In the genomic region with DNA sequence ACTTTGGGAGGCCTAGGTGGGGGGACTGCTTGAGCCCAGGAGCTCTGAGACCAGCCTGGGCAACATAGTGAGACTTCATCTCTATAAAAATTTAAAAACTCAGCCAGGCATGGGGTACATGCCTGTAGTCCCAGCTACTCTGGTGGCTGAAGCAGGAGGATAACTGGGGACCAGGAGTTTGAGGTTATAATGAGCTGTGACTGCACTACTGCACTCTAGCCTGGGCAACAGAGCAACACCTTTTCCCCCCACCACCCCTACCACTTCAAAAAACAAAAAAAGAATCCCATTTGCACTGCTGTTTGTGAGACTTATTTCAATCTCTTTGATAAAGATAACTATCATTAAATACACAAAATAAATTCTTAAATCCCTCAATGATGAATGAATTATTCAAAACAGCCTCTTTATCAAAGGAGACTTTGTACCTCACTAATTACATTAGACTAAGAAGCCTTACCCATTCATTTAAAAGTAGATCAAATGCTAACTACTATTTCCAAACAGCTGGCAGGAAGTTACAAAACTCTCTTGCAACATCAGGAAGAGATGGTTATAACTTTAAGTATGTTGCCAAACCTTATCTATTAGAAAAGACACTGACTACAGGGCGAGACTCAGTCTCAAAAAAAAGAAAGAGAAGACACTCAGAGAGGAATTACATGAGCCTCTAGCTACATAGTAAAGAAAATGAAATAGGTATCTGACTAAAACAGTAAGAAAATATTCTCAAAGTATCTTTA, we compare ENCODE assay signal across 10 cellular contexts. TPM values are rescaled to one million over a fixed set of nuclear protein-coding genes. Genes with fewer than 3 reads are reported as not detected.
DNase-seq lines count a peak whose midpoint lies in the region; ATAC-seq, FAIRE-seq and TF ChIP-seq lines count a peak whose summit lies in the region.
"Had no signal": no experiment of that assay in that cellular context is flagged by ENCODE, and none has a peak within 500 bp of the region (broad histone marks: within the 10 kb centered on the region; RNA-seq: fewer than 3 reads in every experiment).

No MANE protein-coding gene starts in this region.

- H3K4me1 Mint-ChIP-seq in nephron, result peaks cover 17% of the 10 kb centered on the region
- peaks cover 35% of the 10 kb centered on the region for H3K4me1 Mint-ChIP-seq in stimulated activated effector memory CD8-positive, alpha-beta T cell treated with anti-CD3 and anti-CD28 coated beads, Interleukin-12 subunit alpha, Interleukin-12 subunit beta, amount 100 ng/mL, for 72 hours

- no TSS peak for BruUV-seq in endothelial cell of umbilical vein (replicated peaks; lab: Mats Ljungman, UMichigan)

- TF ChIP-seq EP300 in suprapubic skin (IDR thresholded peaks at IDR 0.05), result no peak

- TF ChIP-seq CTCF in DND-41 (IDR thresholded peaks at IDR 0.05; ENCODE audit: borderline replicate concordance, extremely low read depth, low read length, poor library complexity, severe bottlenecking), result no peak
- no peak for TF ChIP-seq CTCF in endothelial cell of umbilical vein (IDR thresholded peaks at IDR 0.05; ENCODE audit: extremely low read depth in 1 of 2, insufficient read depth in 1 of 2, low read depth in 1 of 2, low read length in 2 of 2)
- TF ChIP-seq CTCF in nephron (IDR thresholded peaks at IDR 0.05; ENCODE audit: unreplicated experiment in 3 of 3), result no peak
- TF ChIP-seq CTCF in suprapubic skin (IDR thresholded peaks at IDR 0.05), result no peak

- H3K27ac Mint-ChIP-seq in nephron, result peak overlapping the region in 2 of 3 experiments; percentile 10 to 45
- no peak overlapping the region for H3K27ac Mint-ChIP-seq in stimulated activated effector memory CD8-positive, alpha-beta T cell treated with anti-CD3 and anti-CD28 coated beads, Interleukin-12 subunit alpha, Interleukin-12 subunit beta, amount 100 ng/mL, for 72 hours

- dilution Hi-C loops in endothelial cell of umbilical vein (cut with MboI; ENCODE audit: extremely low pct_ligation_motif_present, low sequenced_read_pairs), result no loop called here

- WGBS in suprapubic skin, result 16% methylated on average over 1 of the region's 1 CpG

- no peaks in the 10 kb centered on the region for H4K20me1 ChIP-seq in DND-41 (ENCODE audit: insufficient read depth, low read length)
- H4K20me1 ChIP-seq in endothelial cell of umbilical vein (replicated peaks; ENCODE audit: control insufficient read depth, extremely low read depth, insufficient read depth, low read length), result no peaks in the 10 kb centered on the region

- H3K4me3 ChIP-seq in DND-41 (ENCODE audit: low read depth in 1 of 2, low read length in 2 of 2), result no peak overlapping the region
- H3K4me3 ChIP-seq in endothelial cell of umbilical vein (replicated peaks in 1 of 3; ENCODE audit: insufficient read depth in 1 of 3, low read depth in 1 of 3, low read length in 3 of 3), result no peak overlapping the region
- no peak overlapping the region for H3K4me3 ChIP-seq in suprapubic skin

- H3K9me3 ChIP-seq in DND-41 (ENCODE audit: insufficient read depth, low read length, severe bottlenecking), result no peaks in the 10 kb centered on the region
- no peaks in the 10 kb centered on the region for H3K9me3 ChIP-seq in endothelial cell of umbilical vein (replicated peaks; ENCODE audit: control insufficient read depth, insufficient read depth, low read length)
- no peaks in the 10 kb centered on the region for H3K9me3 ChIP-seq in suprapubic skin

- H3K4me3 Mint-ChIP-seq in nephron, result no peak overlapping the region
- no peak overlapping the region for H3K4me3 Mint-ChIP-seq in stimulated activated effector memory CD8-positive, alpha-beta T cell treated with anti-CD3 and anti-CD28 coated beads, Interleukin-12 subunit alpha, Interleukin-12 subunit beta, amount 100 ng/mL, for 72 hours
- H3K4me3 Mint-ChIP-seq: neural crest cell had no signal

- peaks cover 25% of the 10 kb centered on the region; the same call in 1 of the 2 replicates for H3K79me2 ChIP-seq in DND-41 (ENCODE audit: insufficient read depth, low read length)
- peaks cover 64% of the 10 kb centered on the region for H3K79me2 ChIP-seq in endothelial cell of umbilical vein (ENCODE audit: control insufficient read depth, insufficient read depth, low read length)

- no peak for TF ChIP-seq POLR2A in endothelial cell of umbilical vein (IDR thresholded peaks at IDR 0.05; ENCODE audit: low read depth, low read length)
- TF ChIP-seq POLR2A in suprapubic skin (IDR thresholded peaks at IDR 0.05), result no peak

- H3K4me2 ChIP-seq in DND-41 (ENCODE audit: insufficient read depth, low read length), result 0 out of 2 replicates have a peak overlapping the region, but pooled peaks have one; percentile 39
- no peak overlapping the region for H3K4me2 ChIP-seq in endothelial cell of umbilical vein (ENCODE audit: insufficient read depth, low read length)

- H3K9ac ChIP-seq in DND-41 (ENCODE audit: low read depth, low read length) (no peak overlapping the region), endothelial cell of umbilical vein (replicated peaks; ENCODE audit: extremely low read depth, insufficient read depth, low read length) (no peak overlapping the region)

- peaks cover under 1% of the 10 kb centered on the region for H3K9me3 Mint-ChIP-seq in nephron
- H3K9me3 Mint-ChIP-seq in stimulated activated effector memory CD8-positive, alpha-beta T cell treated with anti-CD3 and anti-CD28 coated beads, Interleukin-12 subunit alpha, Interleukin-12 subunit beta, amount 100 ng/mL, for 72 hours, result no peaks in the 10 kb centered on the region

- ATAC-seq in DND-41 (ENCODE audit: insufficient read depth, low read depth) (peak; percentile 80), HG03045 (IDR thresholded peaks at IDR 0.05; ENCODE audit: unreplicated experiment) (no peak)
- ATAC-seq in stimulated activated effector memory CD8-positive, alpha-beta T cell treated with anti-CD3 and anti-CD28 coated beads, Interleukin-12 subunit alpha, Interleukin-12 subunit beta, amount 100 ng/mL, for 72 hours, result no peak

- intact Hi-C loops in endothelial cell of umbilical vein (cut with micrococcal nuclease), result no loop called here

- DNase-seq in DND-41, result no peak
- peak; percentile 93 for DNase-seq in NOMO-1 treated with DMSO at 0.1 percent for 48 hours (lab: John Stamatoyannopoulos, UW; ENCODE audit: unreplicated experiment)
- DNase-seq in endothelial cell of umbilical vein (ENCODE audit: low read depth, low spot score), result peak; percentile 21
- DNase-seq in suprapubic skin (ENCODE audit: low spot score in 2 of 2), result no peak
- no peak for DNase-seq in stimulated activated CD4-positive, alpha-beta T cell treated with anti-CD3 and anti-CD28 coated beads, Interleukin-1b, Interleukin-23, amount 100 ng/mL, for 48 hours
- DNase-seq in stimulated activated effector memory CD8-positive, alpha-beta T cell treated with anti-CD3 and anti-CD28 coated beads, Interleukin-12 subunit alpha, Interleukin-12 subunit beta, amount 100 ng/mL, for 72 hours (ENCODE audit: low spot score in 2 of 2), result no peak

- no peaks in the 10 kb centered on the region for H3K27me3 ChIP-seq in DND-41 (ENCODE audit: insufficient read depth, low read length, poor library complexity)
- H3K27me3 ChIP-seq in endothelial cell of umbilical vein (ENCODE audit: control insufficient read depth in 2 of 2, insufficient read depth in 2 of 2, low read length in 2 of 2), result no peaks in the 10 kb centered on the region
- H3K27me3 ChIP-seq in suprapubic skin, result no peaks in the 10 kb centered on the region

- peaks cover 7% of the 10 kb centered on the region for H3K36me3 Mint-ChIP-seq in nephron (ENCODE audit: low read depth)
- peaks cover 21% of the 10 kb centered on the region for H3K36me3 Mint-ChIP-seq in stimulated activated effector memory CD8-positive, alpha-beta T cell treated with anti-CD3 and anti-CD28 coated beads, Interleukin-12 subunit alpha, Interleukin-12 subunit beta, amount 100 ng/mL, for 72 hours

- H3K4me1 ChIP-seq in DND-41 (ENCODE audit: insufficient read depth, low read length) (peaks cover 28% of the 10 kb centered on the region), endothelial cell of umbilical vein (ENCODE audit: control insufficient read depth, extremely low read depth, insufficient read depth, low read length) (peaks cover 13% of the 10 kb centered on the region), suprapubic skin (peaks cover 40% of the 10 kb centered on the region)

- H3K36me3 ChIP-seq in DND-41 (ENCODE audit: insufficient read depth, low read length) (no peaks in the 10 kb centered on the region), endothelial cell of umbilical vein (ENCODE audit: control insufficient read depth in 2 of 2, extremely low read depth in 1 of 2, insufficient read depth in 2 of 2, low read length in 2 of 2) (no peaks in the 10 kb centered on the region), suprapubic skin (no peaks in the 10 kb centered on the region)

- peak; percentile 4 for FAIRE-seq in endothelial cell of umbilical vein (lab: Jason Lieb, UNC)

- CTCF ChIA-PET in endothelial cell of umbilical vein (lab: Charles Lee), result interaction anchor here (0.7 to 1.7 kb wide), 4 partner anchors 9 to 427 kb away, joined by 3 to 7 read pairs (median 6); no protein-coding TSS in a partner anchor

- peak overlapping the region; percentile 12 for H3K27ac ChIP-seq in DND-41 (ENCODE audit: low read length)
- H3K27ac ChIP-seq in endothelial cell of umbilical vein (ENCODE audit: insufficient read depth, low read depth, low read length), result no peak overlapping the region
- H3K27ac ChIP-seq in suprapubic skin, result no peak overlapping the region

- POLR2A ChIA-PET in endothelial cell of umbilical vein (lab: Charles Lee), result no interaction called here

- no peaks in the 10 kb centered on the region for H3K27me3 Mint-ChIP-seq in nephron (ENCODE audit: low read depth)
- H3K27me3 Mint-ChIP-seq: brain had no signal

- no peaks in the 10 kb centered on the region for H3K9me1 ChIP-seq in endothelial cell of umbilical vein (replicated peaks; ENCODE audit: control insufficient read depth, extremely low read depth, insufficient read depth, low read length)

- H2AFZ ChIP-seq in DND-41 (ENCODE audit: low read depth, low read length) (no peak overlapping the region), endothelial cell of umbilical vein (ENCODE audit: low read depth, low read length) (no peak overlapping the region)

TF ChIP-seq in endothelial cell of umbilical vein, 7 proteins besides CTCF, POLR2A, EP300 and RAD21 (continues in another document):
- no peak for TF ChIP-seq MAX (IDR thresholded peaks at IDR 0.05; ENCODE audit: insufficient read depth, insufficient read length)

RNA-seq across cellular contexts. Expression of gene BLTP3B, which starts 14.7 kb away (rescaled TPM):
- total RNA-seq in endothelial cell of umbilical vein (16.0 and 17.9 TPM in 2 replicates), suprapubic skin (10 to 100 TPM; 18.6 to 27.3 (median 22.2) TPM)
- polyA plus RNA-seq in endothelial cell of umbilical vein, result 4.1 and 5.4 TPM in 2 replicates
- polyA plus RNA-seq in endothelial cell of umbilical vein (2011; cell fraction: cytosol; rRNA removed), result 8.6 and 9.4 TPM in 2 replicates
- 8.3 and 12.0 TPM in 2 replicates for polyA plus RNA-seq in endothelial cell of umbilical vein (2011; cell fraction: nucleus; rRNA removed)
- polyA plus RNA-seq in endothelial cell of umbilical vein (2012), result 11.8 and 17.1 TPM in 2 replicates
- polyA minus RNA-seq in endothelial cell of umbilical vein, result 17.4 and 28.5 TPM in 2 replicates
- 24.4 TPM for polyA minus RNA-seq in endothelial cell of umbilical vein (2011; cell fraction: cytosol; rRNA and poly(A)+ RNA removed)
- polyA minus RNA-seq in endothelial cell of umbilical vein (2011; cell fraction: nucleus; rRNA and poly(A)+ RNA removed), result 23.0 and 38.7 TPM in 2 replicates

Comparison
In these comparisons a context has a peak if more than half of its experiments do, and no peak if none do; other contexts are left out.
1. DNase-seq: peak in NOMO-1 treated with DMSO at 0.1 percent for 48 hours (single experiment) and endothelial cell of umbilical vein (single experiment); none in DND-41 (single experiment), suprapubic skin (0 of 2), stimulated activated CD4-positive, alpha-beta T cell treated with anti-CD3 and anti-CD28 coated beads, Interleukin-1b, Interleukin-23, amount 100 ng/mL, for 48 hours (single experiment) and stimulated activated effector memory CD8-positive, alpha-beta T cell treated with anti-CD3 and anti-CD28 coated beads, Interleukin-12 subunit alpha, Interleukin-12 subunit beta, amount 100 ng/mL, for 72 hours (0 of 2).